In genomic region chr3:61894988-61895935, GRCh38 we compare ENCODE assay signal across 9 cellular contexts.
A peak's percentile ranks its signal among the peaks of the same experiment; 100 is the strongest.
DNase-seq lines count a peak whose midpoint lies in the region; ATAC-seq and TF ChIP-seq lines count a peak whose summit lies in the region.
"Had no signal": no experiment of that assay in that cellular context is flagged by ENCODE, and none has a peak within 500 bp of the region (broad histone marks: within the 10 kb centered on the region; RNA-seq: fewer than 3 reads in every experiment).

No MANE protein-coding gene starts in this region.

- no peaks in the 10 kb centered on the region for H3K36me3 Mint-ChIP-seq in activated T-helper 1 cell treated with anti-CD3 and anti-CD28 coated beads, Interleukin-12 subunit alpha, Interleukin-12 subunit beta, Interleukin-2, Interleukin-4 antibody, amounts not matched to agents 30 ng/mL and 10 ng/mL and 1 ng/mL, durations not matched to agents 14 hours and 24 hours and 36 hours (ENCODE audit: low read depth)

- H3K4me1 Mint-ChIP-seq in activated T-helper 1 cell treated with anti-CD3 and anti-CD28 coated beads, Interleukin-12 subunit alpha, Interleukin-12 subunit beta, Interleukin-2, Interleukin-4 antibody, amounts not matched to agents 30 ng/mL and 10 ng/mL and 1 ng/mL, durations not matched to agents 14 hours and 24 hours and 36 hours (ENCODE audit: low read depth) = peaks cover 12% of the 10 kb centered on the region

- H3K9me3 Mint-ChIP-seq in activated T-helper 1 cell treated with anti-CD3 and anti-CD28 coated beads, Interleukin-12 subunit alpha, Interleukin-12 subunit beta, Interleukin-2, Interleukin-4 antibody, amounts not matched to agents 30 ng/mL and 10 ng/mL and 1 ng/mL, durations not matched to agents 14 hours and 24 hours and 36 hours = no peaks in the 10 kb centered on the region

- H3K27ac Mint-ChIP-seq in activated T-helper 1 cell treated with anti-CD3 and anti-CD28 coated beads, Interleukin-12 subunit alpha, Interleukin-12 subunit beta, Interleukin-2, Interleukin-4 antibody, amounts not matched to agents 30 ng/mL and 10 ng/mL and 1 ng/mL, durations not matched to agents 14 hours and 24 hours and 36 hours = no peak overlapping the region

- H3K36me3 ChIP-seq in heart left ventricle = no peaks in the 10 kb centered on the region
- no peaks in the 10 kb centered on the region for H3K36me3 ChIP-seq in skeletal muscle satellite cell (ENCODE audit: insufficient read depth, low read length)

- ATAC-seq in GM18499 (IDR thresholded peaks at IDR 0.05; ENCODE audit: insufficient read depth, unreplicated experiment) (peak; percentile 97), HG02759 (IDR thresholded peaks at IDR 0.05; ENCODE audit: unreplicated experiment) (peak; percentile 90), heart left ventricle (peak; percentile 13 to 93 (median 84))

- TF ChIP-seq POLR2A in heart left ventricle (IDR thresholded peaks at IDR 0.05) = no peak

- H3K27ac ChIP-seq in heart left ventricle = peak overlapping the region in 9 of 12 donors; percentile 1 to 75 (median 31)

- TF ChIP-seq CTCF in AG10803 (conservative IDR thresholded peaks at IDR 0.05; ENCODE audit: low read length) (no peak), heart left ventricle (IDR thresholded peaks at IDR 0.05) (peak in 1 of 12 donors; percentile 8)

- H3K9me3 ChIP-seq in heart left ventricle (no peaks in the 10 kb centered on the region), skeletal muscle satellite cell (replicated peaks; ENCODE audit: low read length) (no peaks in the 10 kb centered on the region)

- H3K9ac ChIP-seq in skeletal muscle satellite cell (ENCODE audit: low read depth, low read length) = no peak overlapping the region

- H3K27me3 ChIP-seq in heart left ventricle = no peaks in the 10 kb centered on the region
- no peaks in the 10 kb centered on the region for H3K27me3 ChIP-seq in skeletal muscle satellite cell (ENCODE audit: control insufficient read depth, insufficient read depth, low read length)

- intact Hi-C loops in activated T-helper 1 cell treated with anti-CD3 and anti-CD28 coated beads, Interleukin-12 subunit alpha, Interleukin-12 subunit beta, Interleukin-2, Interleukin-4 antibody, amounts not matched to agents 30 ng/mL and 10 ng/mL and 1 ng/mL, durations not matched to agents 14 hours and 24 hours and 36 hours (cut with micrococcal nuclease) = no loop called here
- intact Hi-C loops in heart left ventricle (cut with DNase I) = no loop called here

- H3K4me1 ChIP-seq in heart left ventricle = peaks cover 3 to 58% (median 24%) of the 10 kb centered on the region in 12 donors
- H3K4me1 ChIP-seq in skeletal muscle satellite cell (ENCODE audit: control insufficient read depth, insufficient read depth, low read length) = peaks cover 15% of the 10 kb centered on the region

- H3K4me3 ChIP-seq in AG10803 (ENCODE audit: low read length) (no peak overlapping the region), heart left ventricle (no peak overlapping the region), skeletal muscle satellite cell (ENCODE audit: low read length) (no peak overlapping the region)
- H3K4me3 ChIP-seq: skin epidermis had no signal

- WGBS in heart left ventricle, 4 donors = 34 to 42% (median 37%) methylated on average over 7 of the region's 7 CpGs

- peak overlapping the region; percentile 4 for H3K4me2 ChIP-seq in skeletal muscle satellite cell (ENCODE audit: low read length)

- H3K27me3 Mint-ChIP-seq in activated T-helper 1 cell treated with anti-CD3 and anti-CD28 coated beads, Interleukin-12 subunit alpha, Interleukin-12 subunit beta, Interleukin-2, Interleukin-4 antibody, amounts not matched to agents 30 ng/mL and 10 ng/mL and 1 ng/mL, durations not matched to agents 14 hours and 24 hours and 36 hours (ENCODE audit: insufficient read depth) = peaks cover 5% of the 10 kb centered on the region

- DNase-seq in AG10803 (ENCODE audit: low read depth) (peak; percentile 77), NAMALWA (ENCODE audit: low spot score) (peak; percentile 76), heart left ventricle (peak in 4 of 5 donors; percentile 74 to 79 (median 75)), midbrain (lab: John Stamatoyannopoulos, UW) (no peak)
- DNase-seq in activated T-helper 1 cell treated with anti-CD3 and anti-CD28 coated beads, Interleukin-12 subunit alpha, Interleukin-12 subunit beta, Interleukin-2, Interleukin-4 antibody, amounts not matched to agents 30 ng/mL and 10 ng/mL and 1 ng/mL, durations not matched to agents 14 hours and 24 hours and 36 hours (ENCODE audit: low spot score) = peak; percentile 19

- no peak overlapping the region for H3K4me3 Mint-ChIP-seq in activated T-helper 1 cell treated with anti-CD3 and anti-CD28 coated beads, Interleukin-12 subunit alpha, Interleukin-12 subunit beta, Interleukin-2, Interleukin-4 antibody, amounts not matched to agents 30 ng/mL and 10 ng/mL and 1 ng/mL, durations not matched to agents 14 hours and 24 hours and 36 hours
